In genomic region chr4:140249351-140249750, GRCh38 we compare ENCODE assay signal across 17 cellular contexts.
DNase-seq lines count a peak whose midpoint lies in the region; ATAC-seq, FAIRE-seq and TF ChIP-seq lines count a peak whose summit lies in the region.
"Had no signal": no experiment of that assay in that cellular context is flagged by ENCODE, and none has a peak within 500 bp of the region (broad histone marks: within the 10 kb centered on the region; RNA-seq: fewer than 3 reads in every experiment).

No MANE protein-coding gene starts in this region.

- no peaks in the 10 kb centered on the region for H3K79me2 ChIP-seq in GM23338 (replicated peaks; ENCODE audit: insufficient read depth)

- peaks cover 26% of the 10 kb centered on the region for H3K27me3 ChIP-seq in GM23338 (ENCODE audit: insufficient read depth)

- no peaks in the 10 kb centered on the region; the same call in 1 of the 2 replicates for H3F3A ChIP-seq in GM23338 (replicated peaks; ENCODE audit: low read depth)

- FAIRE-seq in islet of Langerhans (lab: Jason Lieb, UNC) = peak; percentile 82
- FAIRE-seq: bronchial epithelial cell, HTR-8/SVneo had no signal

- H4K20me1 ChIP-seq in GM23338 (replicated peaks; ENCODE audit: insufficient read depth) = no peaks in the 10 kb centered on the region

- no peak overlapping the region for H3K4me3 Mint-ChIP-seq in GM23338
- H3K4me3 Mint-ChIP-seq: activated CD4-positive, alpha-beta memory T cell treated with anti-CD3 and anti-CD28 coated beads for 36 hours; CD8-positive, alpha-beta T cell; natural killer cell had no signal

- no peaks in the 10 kb centered on the region for H3K36me3 ChIP-seq in GM23338 (ENCODE audit: insufficient read depth)

- H3K9me3 Mint-ChIP-seq in GM23338 = no peaks in the 10 kb centered on the region
- H3K9me3 Mint-ChIP-seq: activated CD4-positive, alpha-beta memory T cell treated with anti-CD3 and anti-CD28 coated beads for 36 hours; CD8-positive, alpha-beta T cell; natural killer cell had no signal

- H2AFZ ChIP-seq in GM23338 = no peak overlapping the region

- DNase-seq in AG10803 (ENCODE audit: low read depth) = peak; percentile 47
- peak; percentile 27 for DNase-seq in GM03348 (ENCODE audit: low spot score)
- peak; percentile 56 for DNase-seq in amniotic epithelial cell (ENCODE audit: low read depth)
- DNase-seq in T-helper 1 cell = no peak
- no peak for DNase-seq in central memory CD4-positive, alpha-beta T cell
- no peak for DNase-seq in GM23338 (ENCODE audit: low spot score)
- no peak for DNase-seq in GOT3 (lab: John Stamatoyannopoulos, UW)
- DNase-seq: activated CD4-positive, alpha-beta memory T cell treated with anti-CD3 and anti-CD28 coated beads for 36 hours; activated effector memory CD4-positive, alpha-beta T cell treated with Interleukin-2 at 50 U/mL for 16 hours; CD8-positive, alpha-beta T cell; natural killer cell; NCI-H1105 treated with DMSO at 0.1 percent for 48 hours; stimulated activated naive CD4-positive, alpha-beta T cell treated with Interleukin-2 at 50 U/mL for 16 hours had no signal

- peaks cover 24% of the 10 kb centered on the region for H3K4me1 ChIP-seq in GM23338 (ENCODE audit: insufficient read depth)

- no peak overlapping the region for H3K27ac Mint-ChIP-seq in GM23338
- H3K27ac Mint-ChIP-seq: activated CD4-positive, alpha-beta memory T cell treated with anti-CD3 and anti-CD28 coated beads for 36 hours; CD8-positive, alpha-beta T cell; natural killer cell had no signal

- H3K9me2 ChIP-seq in GM23338 (ENCODE audit: insufficient read depth) = no peaks in the 10 kb centered on the region

- TF ChIP-seq CTCF in AG10803 (conservative IDR thresholded peaks at IDR 0.05; ENCODE audit: low read length) (no peak), GM23338 (conservative IDR thresholded peaks at IDR 0.05; ENCODE audit: low read depth in 2 of 2) (no peak)

- peaks cover 16% of the 10 kb centered on the region for H3K27me3 Mint-ChIP-seq in GM23338 (ENCODE audit: insufficient read depth, low read depth, poor library complexity)

- H3K4me1 Mint-ChIP-seq in GM23338 = peaks cover 28% of the 10 kb centered on the region

- no peaks in the 10 kb centered on the region for H3K36me3 Mint-ChIP-seq in GM23338 (ENCODE audit: low read depth)
- H3K36me3 Mint-ChIP-seq: activated CD4-positive, alpha-beta memory T cell treated with anti-CD3 and anti-CD28 coated beads for 36 hours; CD8-positive, alpha-beta T cell; natural killer cell had no signal

- H3K4me2 ChIP-seq in GM23338 = no peak overlapping the region

- no peak overlapping the region for H3K27ac ChIP-seq in GM23338 (ENCODE audit: low read depth)

- no peak for ATAC-seq in GM23338
- ATAC-seq: CD8-positive, alpha-beta T cell; natural killer cell; Right ventricle myocardium inferior had no signal

- H3K4me3 ChIP-seq in AG10803 (ENCODE audit: low read length) = no peak overlapping the region
- no peak overlapping the region for H3K4me3 ChIP-seq in GM23338

TF ChIP-seq in GM23338, 12 proteins besides CTCF, POLR2A, EP300 and RAD21 (continues in another document):
- TF ChIP-seq POLR2AphosphoS5 (IDR thresholded peaks at IDR 0.05; ENCODE audit: low read depth) (no peak), REST (IDR thresholded peaks at IDR 0.05; ENCODE audit: unreplicated experiment) (no peak), ZNF114 (CRISPR knock-in tag; IDR thresholded peaks at IDR 0.05) (no peak), CREB1 (CRISPR knock-in tag; IDR thresholded peaks at IDR 0.05; ENCODE audit: low read depth) (no peak), EZH2 (IDR thresholded peaks at IDR 0.05; ENCODE audit: low read depth, unreplicated experiment) (no peak), EZH2phosphoT487 (IDR thresholded peaks at IDR 0.05; ENCODE audit: unreplicated experiment) (no peak), JUNB (IDR thresholded peaks at IDR 0.05; ENCODE audit: unreplicated experiment) (no peak), STAT1 (IDR thresholded peaks at IDR 0.05; ENCODE audit: unreplicated experiment) (no peak)
- TF ChIP-seq, protein P1, sequence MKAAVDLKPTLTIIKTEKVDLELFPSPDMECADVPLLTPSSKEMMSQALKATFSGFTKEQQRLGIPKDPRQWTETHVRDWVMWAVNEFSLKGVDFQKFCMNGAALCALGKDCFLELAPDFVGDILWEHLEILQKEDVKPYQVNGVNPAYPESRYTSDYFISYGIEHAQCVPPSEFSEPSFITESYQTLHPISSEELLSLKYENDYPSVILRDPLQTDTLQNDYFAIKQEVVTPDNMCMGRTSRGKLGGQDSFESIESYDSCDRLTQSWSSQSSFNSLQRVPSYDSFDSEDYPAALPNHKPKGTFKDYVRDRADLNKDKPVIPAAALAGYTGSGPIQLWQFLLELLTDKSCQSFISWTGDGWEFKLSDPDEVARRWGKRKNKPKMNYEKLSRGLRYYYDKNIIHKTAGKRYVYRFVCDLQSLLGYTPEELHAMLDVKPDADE (IDR thresholded peaks at IDR 0.05) = no peak

Comparison
In these comparisons a context has a peak if more than half of its experiments do, and no peak if none do; other contexts are left out.
1. DNase-seq: peak in AG10803 (single experiment), GM03348 (single experiment) and amniotic epithelial cell (single experiment); none in T-helper 1 cell (0 of 5), central memory CD4-positive, alpha-beta T cell (single experiment), GM23338 (single experiment) and GOT3 (single experiment).